Comparison of ENCODE assay signal across 10 cellular contexts in the genomic region with DNA sequence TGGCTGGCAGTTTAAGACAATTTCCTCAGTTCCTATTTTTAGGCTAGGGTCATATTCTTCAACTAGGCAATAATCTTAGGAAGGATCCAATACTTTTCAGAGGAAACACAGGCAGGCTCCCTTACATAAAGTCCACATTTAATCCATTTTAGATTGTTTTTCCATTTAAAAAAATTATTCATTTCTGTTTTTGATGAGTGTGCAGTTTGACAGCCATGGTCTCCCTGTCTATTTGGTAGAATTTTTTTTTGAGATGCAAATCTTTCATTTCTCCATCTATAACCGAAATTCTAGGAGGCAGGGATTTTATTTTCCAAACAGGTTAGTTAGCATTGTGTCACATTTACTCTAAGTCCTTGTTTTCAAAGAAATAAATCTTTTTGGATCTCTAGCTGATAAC.
"Had no signal": no experiment of that assay in that cellular context is flagged by ENCODE, and none has a peak within 500 bp of the region (broad histone marks: within the 10 kb centered on the region; RNA-seq: fewer than 3 reads in every experiment).

No MANE protein-coding gene starts in this region.

- H3K9ac ChIP-seq: GM23248, KMS-11 had no signal

- H3K27ac ChIP-seq: GM23248, HL-60, KMS-11 had no signal

- H2AFZ ChIP-seq: GM23248 had no signal

- H3K36me3 ChIP-seq: HAP-1 had no signal

- H3K4me1 ChIP-seq: HAP-1 had no signal

- H3K4me2 ChIP-seq: KMS-11 had no signal

- H3K4me3 ChIP-seq: GM23248, HAP-1 had no signal

- H3K9me3 ChIP-seq: HAP-1 had no signal

- DNase-seq: GM23248, GOT3, H7, HFFc6, Karpas-422, KBM-7 had no signal

- ATAC-seq: HCT116 had no signal
